Comparison of ENCODE assay signal across 20 cellular contexts in the genomic region with DNA sequence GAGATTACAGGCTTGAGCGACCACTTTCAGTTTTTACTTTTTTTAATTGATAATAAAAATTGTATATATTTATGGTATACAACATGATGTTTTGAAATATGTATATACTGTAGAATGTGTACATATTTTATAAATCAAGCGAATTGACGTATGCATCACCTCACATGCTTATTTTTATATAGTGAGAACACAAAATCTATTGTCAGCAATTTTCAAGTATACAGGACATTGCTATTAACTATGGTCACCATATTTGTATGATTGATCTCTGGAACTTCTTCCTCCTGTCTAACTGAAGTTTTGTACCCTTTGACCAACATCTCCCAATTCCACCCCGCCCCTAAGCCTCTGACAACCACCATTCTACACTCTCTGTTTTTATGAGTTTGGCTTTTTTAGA. TPM values are rescaled to one million over a fixed set of nuclear protein-coding genes. Genes with fewer than 3 reads are reported as not detected.
DNase-seq lines count a peak whose midpoint lies in the region; ATAC-seq, FAIRE-seq and TF ChIP-seq lines count a peak whose summit lies in the region.
"Had no signal": no experiment of that assay in that cellular context is flagged by ENCODE, and none has a peak within 500 bp of the region (broad histone marks: within the 10 kb centered on the region; RNA-seq: fewer than 3 reads in every experiment).

No MANE protein-coding gene starts in this region.

- TF ChIP-seq EP300 in A549 (IDR thresholded peaks at IDR 0.05) (no peak), K562 (IDR thresholded peaks at IDR 0.05; ENCODE audit: low read length) (no peak)

- no peaks in the 10 kb centered on the region for H4K20me1 ChIP-seq in K562 (replicated peaks; ENCODE audit: control insufficient read depth, insufficient read depth, low read length)
- H4K20me1 ChIP-seq: BLaER1 treated with 17β-estradiol and CSF1 and Interleukin-3, amounts not matched to agents 10 nM and 100 nM had no signal

- H3K9me3 ChIP-seq in A549, result no peaks in the 10 kb centered on the region
- no peaks in the 10 kb centered on the region for H3K9me3 ChIP-seq in K562 (replicated peaks; ENCODE audit: control insufficient read depth, insufficient read depth, low read depth, low read length)
- H3K9me3 ChIP-seq: Caco-2 had no signal

- WGBS in A549 (ENCODE audit: missing lambda C conversion rate), result 67% methylated on average over 4 of the region's 4 CpGs
- WGBS in K562 (ENCODE audit: insufficient coverage, low coverage, missing lambda C conversion rate), result 4% methylated on average over 4 of the region's 4 CpGs

- H3K4me3 Mint-ChIP-seq in T-helper 2 cell treated with Interferon-gamma antibody and Interleukin-4, amounts not matched to agents 5 μg/mL and 100 μg/mL, for 36 hours, result no peak overlapping the region
- H3K4me3 Mint-ChIP-seq: B cell; CD4-positive, alpha-beta T cell; CD8-positive, alpha-beta T cell had no signal

- H3K4me1 Mint-ChIP-seq in T-helper 2 cell treated with Interferon-gamma antibody and Interleukin-4, amounts not matched to agents 5 μg/mL and 100 μg/mL, for 36 hours (ENCODE audit: low read depth), result no peaks in the 10 kb centered on the region
- H3K4me1 Mint-ChIP-seq: B cell had no signal

- BruUV-seq in K562 (replicated peaks; lab: Mats Ljungman, UMichigan), result no TSS peak

- DNase-seq in T-helper 2 cell treated with Interferon-gamma antibody and Interleukin-4, amounts not matched to agents 5 μg/mL and 100 μg/mL, for 36 hours (ENCODE audit: low spot score), result no peak
- no peak for DNase-seq in T-helper 2 cell
- DNase-seq in A549 (ENCODE audit: low read depth in 1 of 2, low spot score in 1 of 2), result no peak
- no peak for DNase-seq in K562 (ENCODE audit: extremely low read depth in 1 of 4, low spot score in 3 of 4)
- DNase-seq in SKM-1 treated with dmso at 0.1 percent for 144 hours (lab: John Stamatoyannopoulos, UW; ENCODE audit: unreplicated experiment), result no peak
- DNase-seq: AML-193; Caco-2; Calu3; CD4-positive, alpha-beta T cell; CD8-positive, alpha-beta T cell; DMS79 treated with DMSO at 0.1 percent for 48 hours; GF-D8 had no signal

- no peak overlapping the region for H3K4me2 ChIP-seq in A549
- no peak overlapping the region for H3K4me2 ChIP-seq in K562 (ENCODE audit: insufficient read depth, low read length)
- H3K4me2 ChIP-seq: BLaER1 treated with 17β-estradiol and CSF1 and Interleukin-3, amounts not matched to agents 10 nM and 100 nM had no signal

- peak overlapping the region; percentile 49 for H3K27ac Mint-ChIP-seq in T-helper 2 cell treated with Interferon-gamma antibody and Interleukin-4, amounts not matched to agents 5 μg/mL and 100 μg/mL, for 36 hours
- H3K27ac Mint-ChIP-seq: B cell; CD4-positive, alpha-beta T cell; CD8-positive, alpha-beta T cell had no signal

- TF ChIP-seq CTCF in A549 (IDR thresholded peaks at IDR 0.05) (no peak), K562 (IDR thresholded peaks at IDR 0.05 in 2 of 3, conservative IDR thresholded peaks at IDR 0.05 in 1 of 3; ENCODE audit: insufficient read depth in 2 of 3, low read depth in 1 of 3, low read length in 3 of 3) (no peak)

- peaks cover 0 to 18% of the 10 kb centered on the region in 2 experiments; a peak in 3 of 5 replicates for H3K27me3 ChIP-seq in K562 (ENCODE audit: control insufficient read depth in 2 of 2, insufficient read depth in 2 of 2, low read length in 2 of 2)
- H3K27me3 ChIP-seq: BLaER1 treated with 17β-estradiol and CSF1 and Interleukin-3, amounts not matched to agents 10 nM and 100 nM had no signal

- H3K36me3 ChIP-seq in K562 (ENCODE audit: control insufficient read depth, insufficient read depth, low read length), result no peaks in the 10 kb centered on the region
- H3K36me3 ChIP-seq: BLaER1 treated with 17β-estradiol and CSF1 and Interleukin-3, amounts not matched to agents 10 nM and 100 nM had no signal

- H3K27ac ChIP-seq in A549 (no peak overlapping the region), K562 (ENCODE audit: extremely low read depth, low read depth, low read length) (no peak overlapping the region)
- H3K27ac ChIP-seq: 22Rv1; BLaER1 treated with 17β-estradiol and CSF1 and Interleukin-3, amounts not matched to agents 10 nM and 100 nM; C4-2B had no signal

- no peaks in the 10 kb centered on the region for H3K36me3 Mint-ChIP-seq in T-helper 2 cell treated with Interferon-gamma antibody and Interleukin-4, amounts not matched to agents 5 μg/mL and 100 μg/mL, for 36 hours (ENCODE audit: low read depth)
- H3K36me3 Mint-ChIP-seq: CD8-positive, alpha-beta T cell had no signal

- no peaks in the 10 kb centered on the region for H3K9me1 ChIP-seq in K562 (ENCODE audit: control insufficient read depth, insufficient read depth, low read length)

- H3K4me3 ChIP-seq in A549, result no peak overlapping the region
- no peak overlapping the region for H3K4me3 ChIP-seq in K562
- H3K4me3 ChIP-seq: BLaER1 treated with 17β-estradiol and CSF1 and Interleukin-3, amounts not matched to agents 10 nM and 100 nM had no signal

- intact Hi-C loops in K562 (cut with micrococcal nuclease), result no loop called here

- H3K27me3 Mint-ChIP-seq in T-helper 2 cell treated with Interferon-gamma antibody and Interleukin-4, amounts not matched to agents 5 μg/mL and 100 μg/mL, for 36 hours (ENCODE audit: low read depth), result peaks cover 7% of the 10 kb centered on the region
- H3K27me3 Mint-ChIP-seq: CD4-positive, alpha-beta T cell had no signal

- TF ChIP-seq RAD21 in A549 (conservative IDR thresholded peaks at IDR 0.05 in 1 of 2, IDR thresholded peaks at IDR 0.05 in 1 of 2) (no peak), K562 (CRISPR knock-in tag; conservative IDR thresholded peaks at IDR 0.05 in 1 of 2, IDR thresholded peaks at IDR 0.05 in 1 of 2) (no peak)

- in situ Hi-C loops in K562 (cut with MboI), result no loop called here

- no peak overlapping the region for H2AFZ ChIP-seq in K562 (ENCODE audit: low read depth, low read length)

- no peaks in the 10 kb centered on the region for H3K79me2 ChIP-seq in K562 (ENCODE audit: control insufficient read depth, insufficient read depth, low read length)

- ATAC-seq in A549 (no peak), K562 (no peak)
- ATAC-seq: CD8-positive, alpha-beta T cell had no signal

- CTCF ChIA-PET in A549 (lab: Yijun Ruan, JAX), result interaction anchor here (0.7 kb wide), 1 partner anchor 439 kb away, joined by 3 read pairs; no protein-coding TSS in a partner anchor
- CTCF ChIA-PET in K562 (lab: Yijun Ruan, JAX; ENCODE audit: low intra/inter-chr PET ratio), result no interaction called here

- H3K9me3 Mint-ChIP-seq in T-helper 2 cell treated with Interferon-gamma antibody and Interleukin-4, amounts not matched to agents 5 μg/mL and 100 μg/mL, for 36 hours, result no peaks in the 10 kb centered on the region
- H3K9me3 Mint-ChIP-seq: CD4-positive, alpha-beta T cell; CD8-positive, alpha-beta T cell had no signal

- no peak overlapping the region for H3K9ac ChIP-seq in K562 (ENCODE audit: insufficient read depth in 1 of 2, low read depth in 2 of 2, low read length in 2 of 2)
- H3K9ac ChIP-seq: BLaER1 treated with 17β-estradiol and CSF1 and Interleukin-3, amounts not matched to agents 10 nM and 100 nM had no signal

- POLR2A ChIA-PET in A549 (lab: Yijun Ruan, JAX), result interaction anchor here (0.5 kb wide), 1 partner anchor 540 kb away, joined by 3 read pairs; no protein-coding TSS in a partner anchor
- POLR2A ChIA-PET in K562 (lab: Yijun Ruan, JAX), result no interaction called here

- FAIRE-seq in A549 (lab: Jason Lieb, UNC), result peak; percentile 32
- FAIRE-seq in K562 (lab: Jason Lieb, UNC), result no peak
- FAIRE-seq: A204.1, D721Med, G401.6, GM12891 had no signal

- TF ChIP-seq POLR2A in A549 (IDR thresholded peaks at IDR 0.05; ENCODE audit: low read length), result no peak
- no peak for TF ChIP-seq POLR2A in K562 (conservative IDR thresholded peaks at IDR 0.05)

- H3K4me1 ChIP-seq in A549 (no peaks in the 10 kb centered on the region), K562 (replicated peaks in 1 of 2; ENCODE audit: control insufficient read depth in 2 of 2, insufficient read depth in 2 of 2, low read length in 2 of 2) (no peaks in the 10 kb centered on the region)
- H3K4me1 ChIP-seq: BLaER1 treated with 17β-estradiol and CSF1 and Interleukin-3, amounts not matched to agents 10 nM and 100 nM; Caco-2 had no signal

TF ChIP-seq in K562, 482 proteins besides CTCF, POLR2A, EP300 and RAD21 (continues in another document):
- TF ChIP-seq STAT5B (CRISPR knock-in tag; IDR thresholded peaks at IDR 0.05) (no peak), FOXP1 (CRISPR knock-in tag; IDR thresholded peaks at IDR 0.05) (no peak), MTF1 (CRISPR knock-in tag; IDR thresholded peaks at IDR 0.05; ENCODE audit: borderline replicate concordance) (no peak), ELF4 (CRISPR knock-in tag; IDR thresholded peaks at IDR 0.05) (no peak)

RNA-seq across cellular contexts. Expression of a gene that starts 56.3 kb away (rescaled TPM):
- polyA plus RNA-seq in A549 (2011; rRNA removed) (21.4 and 22.5 TPM in 2 replicates), A549 (2017; fragmentation: RNase III; extraction: RNeasy Plus Mini Kit Qiagen cat#74134 plus additional on column Dnase treatment) (9.1 to 9.6 TPM (median 9.4 TPM) in 3 replicates), K562 (2011; rRNA removed) (6.4 and 7.2 TPM in 2 replicates), K562 (2014; fragmentation: Illumina TruSeq; extraction: Trizol) (6.1 and 6.4 TPM in 2 replicates), K562 (2014; fragmentation: Nextera tagmentation; extraction: Ambion mirVana) (1 to 10 TPM; 2.3 to 3.0 TPM), K562 (2014; rRNA removed) (4.9 and 11.4 TPM in 2 replicates)
- 8.9 and 10.4 TPM in 2 replicates for polyA plus RNA-seq in A549 (2012; cell fraction: cytosol; rRNA removed)
- 7.1 and 9.7 TPM in 2 replicates for polyA plus RNA-seq in A549 (2012; cell fraction: nucleus; rRNA removed)
- 28.3 and 29.1 TPM in 2 replicates for polyA minus RNA-seq in A549 (2011; rRNA and poly(A)+ RNA removed)
- 11.2 and 14.4 TPM in 2 replicates for total RNA-seq in K562 (2011; cell fraction: chromatin; rRNA removed; ENCODE audit: low replicate concordance)
- 14.0 and 18.4 TPM in 2 replicates for total RNA-seq in K562 (2011; cell fraction: nucleolus; rRNA removed)
- 17.7 and 19.8 TPM in 2 replicates for total RNA-seq in K562 (2011; cell fraction: nucleoplasm; rRNA removed)
- total RNA-seq in K562 (2014; rRNA removed) (5.6 and 7.1 TPM in 2 replicates), K562 (2014; rRNA removed; fragmentation: Illumina TruSeq; extraction: Trizol) (4.7 and 5.5 TPM in 2 replicates), K562 (2015; rRNA removed; fragmentation: Illumina TruSeq; extraction: Trizol) (4.7 and 5.4 TPM in 2 replicates), K562 (2021) (5.8 and 6.7 TPM in 2 replicates)
- polyA plus RNA-seq in K562 (2011; cell fraction: cytosol; rRNA removed), result 5.5 and 5.7 TPM in 2 replicates
- polyA plus RNA-seq in K562 (2011; cell fraction: nucleus; rRNA removed), result 8.9 and 9.1 TPM in 2 replicates
- polyA plus RNA-seq in K562 (2012), result 2.7 and 4.1 TPM in 2 replicates
- polyA minus RNA-seq in K562 (2011; rRNA and poly(A)+ RNA removed), result 8.9 and 11.0 TPM in 2 replicates
- 3.4 and 6.1 TPM in 2 replicates for polyA minus RNA-seq in K562 (2011; cell fraction: cytosol; rRNA and poly(A)+ RNA removed)
- 18.2 and 21.1 TPM in 2 replicates for polyA minus RNA-seq in K562 (2011; cell fraction: nucleus; rRNA and poly(A)+ RNA removed)
